In genomic region chr15:69579950-69580618, GRCh38 we compare ENCODE assay signal across 21 cellular contexts.
"Had no signal": no experiment of that assay in that cellular context is flagged by ENCODE, and none has a peak within 500 bp of the region (broad histone marks: within the 10 kb centered on the region; RNA-seq: fewer than 3 reads in every experiment).

No MANE protein-coding gene starts in this region.

- H3K36me3 ChIP-seq: left lung had no signal

- H3K4me1 Mint-ChIP-seq: nephron had no signal

- H3K27me3 Mint-ChIP-seq: activated naive CD8-positive, alpha-beta T cell had no signal

- H3K4me2 ChIP-seq: smooth muscle cell had no signal

- H3K9me3 Mint-ChIP-seq: activated T-helper 2 cell treated with anti-CD3 and anti-CD28 coated beads, Interferon-gamma antibody, Interleukin-2, Interleukin-4, amounts not matched to agents 10 μg/mL and 5 μg/mL and 100 μg/mL, durations not matched to agents 14 hours and 24 hours and 36 hours; nephron; stimulated activated naive B cell treated with anti-CD40 and anti-IgM and Interleukin-4, amounts not matched to agents 10 μg/mL and 1 μg/mL and 100 μg/mL, for 72 hours; T-helper 1 cell treated with Interleukin-12 subunit alpha and Interleukin-12 subunit beta and Interleukin-4 antibody, amounts not matched to agents 30 μg/mL and 1 μg/mL, for 36 hours; type B pancreatic cell had no signal

- H3K27ac ChIP-seq: foreskin keratinocyte, left lung, testis had no signal

- H3K36me3 Mint-ChIP-seq: activated naive CD8-positive, alpha-beta T cell; stimulated activated naive B cell treated with anti-CD40 and anti-IgM and Interleukin-4, amounts not matched to agents 10 μg/mL and 1 μg/mL and 100 μg/mL, for 72 hours; type B pancreatic cell had no signal

- H3K9me3 ChIP-seq: left lung, testis had no signal

- DNase-seq: activated naive CD4-positive, alpha-beta T cell; activated T-cell treated with anti-CD3 and anti-CD28 coated beads, Interleukin-2, amount 50 U/mL, for 1 hour; central memory CD4-positive, alpha-beta T cell; dermis blood vessel endothelial cell; effector CD8-positive, alpha-beta T cell; foreskin keratinocyte; midbrain; nucleus accumbens; stimulated activated CD4-positive, alpha-beta T cell treated with anti-CD3 and anti-CD28 coated beads, Interleukin-15, amount 100 ng/mL, for 24 hours; stimulated activated naive B cell treated with anti-CD40 and anti-IgM and Interleukin-4, amounts not matched to agents 10 μg/mL and 1 μg/mL and 100 μg/mL, for 72 hours; T1000; testis had no signal

- H3K27me3 ChIP-seq: testis had no signal

- H3K27ac Mint-ChIP-seq: activated naive CD8-positive, alpha-beta T cell; activated T-helper 2 cell treated with anti-CD3 and anti-CD28 coated beads, Interferon-gamma antibody, Interleukin-2, Interleukin-4, amounts not matched to agents 10 μg/mL and 5 μg/mL and 100 μg/mL, durations not matched to agents 14 hours and 24 hours and 36 hours; nephron; stimulated activated naive B cell treated with anti-CD40 and anti-IgM and Interleukin-4, amounts not matched to agents 10 μg/mL and 1 μg/mL and 100 μg/mL, for 72 hours; T-helper 1 cell treated with Interleukin-12 subunit alpha and Interleukin-12 subunit beta and Interleukin-4 antibody, amounts not matched to agents 30 μg/mL and 1 μg/mL, for 36 hours; type B pancreatic cell; WTC11 had no signal

- H3K4me1 ChIP-seq: foreskin keratinocyte, testis had no signal

- ATAC-seq: foreskin keratinocyte; sciatic nerve; stimulated activated naive B cell treated with anti-CD40 and anti-IgM and Interleukin-4, amounts not matched to agents 10 μg/mL and 1 μg/mL and 100 μg/mL, for 72 hours; WTC11 had no signal

- H3K4me3 Mint-ChIP-seq: activated naive CD8-positive, alpha-beta T cell; nephron; stimulated activated naive B cell treated with anti-CD40 and anti-IgM and Interleukin-4, amounts not matched to agents 10 μg/mL and 1 μg/mL and 100 μg/mL, for 72 hours; T-helper 1 cell treated with Interleukin-12 subunit alpha and Interleukin-12 subunit beta and Interleukin-4 antibody, amounts not matched to agents 30 μg/mL and 1 μg/mL, for 36 hours; type B pancreatic cell; WTC11 had no signal

- H3K4me3 ChIP-seq: left lung, smooth muscle cell, testis had no signal
